In genomic region chr10:15324611-15325010, GRCh38 we compare ENCODE assay signal across 25 cellular contexts. TPM values are rescaled to one million over a fixed set of nuclear protein-coding genes. Genes with fewer than 3 reads are reported as not detected.
DNase-seq lines count a peak whose midpoint lies in the region; ATAC-seq and TF ChIP-seq lines count a peak whose summit lies in the region.
"Had no signal": no experiment of that assay in that cellular context is flagged by ENCODE, and none has a peak within 500 bp of the region (broad histone marks: within the 10 kb centered on the region; RNA-seq: fewer than 3 reads in every experiment).

No MANE protein-coding gene starts in this region.

- no peaks in the 10 kb centered on the region for H3K9me3 Mint-ChIP-seq in effector memory CD8-positive, alpha-beta T cell
- H3K9me3 Mint-ChIP-seq: activated naive CD4-positive, alpha-beta T cell treated with anti-CD3 and anti-CD28 coated beads for 36 hours; CD8-positive, alpha-beta T cell had no signal

- H3K4me3 Mint-ChIP-seq in effector memory CD8-positive, alpha-beta T cell = no peak overlapping the region
- H3K4me3 Mint-ChIP-seq: activated naive CD4-positive, alpha-beta T cell treated with anti-CD3 and anti-CD28 coated beads for 36 hours; B cell; CD8-positive, alpha-beta T cell had no signal

- DNase-seq in AG10803 (ENCODE audit: low read depth) (peak; percentile 56), LHCN-M2 (ENCODE audit: low read depth) (peak; percentile 26), astrocyte of the cerebellum (ENCODE audit: low read depth) (peak; percentile 76), iris pigment epithelial cell (ENCODE audit: low read depth) (peak; percentile 27), SK-N-DZ (ENCODE audit: low spot score) (no peak), posterior cingulate gyrus (no peak)
- DNase-seq in stimulated activated CD4-positive, alpha-beta T cell treated with anti-CD3 and anti-CD28 coated beads, Interleukin-15, amount 100 ng/mL, for 24 hours = no peak
- DNase-seq in effector memory CD8-positive, alpha-beta T cell = no peak
- DNase-seq: activated CD4-positive, alpha-beta T cell treated with anti-CD3 and anti-CD28 coated beads, Interleukin-2, amount 50 U/mL, for 48 hours; activated naive CD4-positive, alpha-beta T cell treated with anti-CD3 and anti-CD28 coated beads for 36 hours; CD8-positive, alpha-beta T cell; islet precursor cell; left lung; NCI-H1092; NCI-H187; NCI-H446 treated with DMSO at 0.1 percent for 48 hours; NCI-H82; right cardiac atrium; SK-N-SH; stimulated activated CD4-positive, alpha-beta T cell treated with anti-CD3 and anti-CD28 coated beads, Interleukin-12 subunit alpha, Interleukin-12 subunit beta, amount 100 ng/mL, for 4 hours; stimulated activated CD4-positive, alpha-beta T cell treated with anti-CD3 and anti-CD28 coated beads, Interleukin-4, amount 100 ng/mL, for 24 hours had no signal

- H3K4me3 ChIP-seq in AG10803 (ENCODE audit: low read length) = no peak overlapping the region
- no peak overlapping the region for H3K4me3 ChIP-seq in astrocyte of the cerebellum (ENCODE audit: low read depth, low read length)
- H3K4me3 ChIP-seq: A549, left lung, tibial artery had no signal

- H3K27me3 Mint-ChIP-seq in effector memory CD8-positive, alpha-beta T cell = peaks cover 12 to 19% of the 10 kb centered on the region in 2 donors

- H3K4me1 Mint-ChIP-seq in effector memory CD8-positive, alpha-beta T cell (ENCODE audit: low read depth in 2 of 2) = no peaks in the 10 kb centered on the region
- H3K4me1 Mint-ChIP-seq: B cell had no signal

- intact Hi-C loops in posterior cingulate gyrus (cut with DNase I) = no loop called here

- in situ Hi-C loops in astrocyte of the cerebellum (cut with HindIII; ENCODE audit: low sequenced_read_pairs) = no loop called here

- no peaks in the 10 kb centered on the region for H3K36me3 Mint-ChIP-seq in effector memory CD8-positive, alpha-beta T cell (ENCODE audit: insufficient read depth)
- H3K36me3 Mint-ChIP-seq: CD8-positive, alpha-beta T cell had no signal

- H3K27ac Mint-ChIP-seq in effector memory CD8-positive, alpha-beta T cell = no peak overlapping the region
- H3K27ac Mint-ChIP-seq: activated naive CD4-positive, alpha-beta T cell treated with anti-CD3 and anti-CD28 coated beads for 36 hours; B cell; CD8-positive, alpha-beta T cell had no signal

- ATAC-seq in effector memory CD8-positive, alpha-beta T cell (replicated peaks) = no peak
- ATAC-seq: activated CD4-positive, CD25-positive, alpha-beta regulatory T cell treated with anti-CD3 and anti-CD28 coated beads, Interleukin-2, amount 50 U/mL, for 24 hours; CD8-positive, alpha-beta T cell; right cardiac atrium had no signal

- TF ChIP-seq CTCF in AG10803 (conservative IDR thresholded peaks at IDR 0.05; ENCODE audit: low read length) (no peak), astrocyte of the cerebellum (IDR thresholded peaks at IDR 0.05; ENCODE audit: low read depth, low read length, missing control alignments) (no peak)

RNA-seq across cellular contexts. Expression of gene FAM171A1, which starts 46.5 kb away (rescaled TPM):
- total RNA-seq in LHCN-M2 (2014; rRNA removed) = 18.7 and 21.4 TPM in 2 replicates
- 22.6 TPM for polyA plus RNA-seq in LHCN-M2 (2012)
- 22.6 and 26.2 TPM in 2 replicates for polyA plus RNA-seq in SK-N-DZ (2014; cell fraction: cytosol; rRNA removed)
- 12.4 and 14.5 TPM in 2 replicates for polyA plus RNA-seq in SK-N-DZ (2014; cell fraction: nucleus; rRNA removed)
- total RNA-seq: B cell had no signal

Comparison
In these comparisons a context has a peak if more than half of its experiments do, and no peak if none do; other contexts are left out.
1. DNase-seq: peak in AG10803 (single experiment), LHCN-M2 (single experiment), astrocyte of the cerebellum (single experiment) and iris pigment epithelial cell (single experiment); none in SK-N-DZ (single experiment), posterior cingulate gyrus (0 of 10), stimulated activated CD4-positive, alpha-beta T cell treated with anti-CD3 and anti-CD28 coated beads, Interleukin-15, amount 100 ng/mL, for 24 hours (single experiment) and effector memory CD8-positive, alpha-beta T cell (0 of 3).